ENCODE assay signal across 12 cellular contexts in genomic region chr3:187125319-187126031, GRCh38. TPM values are rescaled to one million over a fixed set of nuclear protein-coding genes. Genes with fewer than 3 reads are reported as not detected.
DNase-seq lines count a peak whose midpoint lies in the region; ATAC-seq and TF ChIP-seq lines count a peak whose summit lies in the region.
"Had no signal": no experiment of that assay in that cellular context is flagged by ENCODE, and none has a peak within 500 bp of the region (broad histone marks: within the 10 kb centered on the region; RNA-seq: fewer than 3 reads in every experiment).

No MANE protein-coding gene starts in this region.

- H3K27ac Mint-ChIP-seq in CD4-positive, alpha-beta T cell = no peak overlapping the region

- no peak for TF ChIP-seq CTCF in CD4-positive, alpha-beta T cell (IDR thresholded peaks at IDR 0.05)

- H3K9ac ChIP-seq in BLaER1 = peak overlapping the region; percentile 27; the same call in 1 of the 2 replicates

- H3K27ac ChIP-seq in BLaER1 = peak overlapping the region; percentile 23; the same call in 1 of the 2 replicates
- H3K27ac ChIP-seq in CD4-positive, alpha-beta T cell (ENCODE audit: low read depth, low read length) = no peak overlapping the region
- H3K27ac ChIP-seq: testis had no signal

- H3K36me3 Mint-ChIP-seq in CD4-positive, alpha-beta T cell (ENCODE audit: low read depth) = peaks cover 2% of the 10 kb centered on the region

- intact Hi-C loops in CD4-positive, alpha-beta T cell (cut with DNase I, micrococcal nuclease) = no loop called here

- H3K36me3 ChIP-seq in BLaER1 = peaks cover 31% of the 10 kb centered on the region

- H3K4me3 ChIP-seq in BLaER1 = no peak overlapping the region
- H3K4me3 ChIP-seq: testis had no signal

- POLR2A ChIA-PET in CD4-positive, alpha-beta T cell (lab: Charles Lee) = interaction anchor here (1.5 kb wide), 1 partner anchor 14 kb away, joined by 5 read pairs; the partner anchor contains the start of gene RPL39L

- no peaks in the 10 kb centered on the region for H3K27me3 Mint-ChIP-seq in CD4-positive, alpha-beta T cell

- H3K4me2 ChIP-seq in BLaER1 = peak overlapping the region; percentile 59

- no peaks in the 10 kb centered on the region for H4K20me1 ChIP-seq in BLaER1

- H3K9me3 Mint-ChIP-seq in CD4-positive, alpha-beta T cell = peaks cover 3% of the 10 kb centered on the region
- H3K9me3 Mint-ChIP-seq: immature natural killer cell had no signal

- peaks cover 14% of the 10 kb centered on the region for H3K4me1 ChIP-seq in BLaER1
- H3K4me1 ChIP-seq: testis had no signal

- peaks cover 20% of the 10 kb centered on the region for H3K4me1 Mint-ChIP-seq in CD4-positive, alpha-beta T cell (ENCODE audit: low read depth)

- ATAC-seq in GM19395 (IDR thresholded peaks at IDR 0.05; ENCODE audit: unreplicated experiment) (peak; percentile 89), HG02798 (IDR thresholded peaks at IDR 0.05; ENCODE audit: poor library complexity, unreplicated experiment) (peak; percentile 64), HG03558 (IDR thresholded peaks at IDR 0.05; ENCODE audit: extremely low read depth, unreplicated experiment) (peak; percentile 65)
- no peak for ATAC-seq in CD4-positive, alpha-beta T cell (ENCODE audit: poor library complexity)

- no peak overlapping the region for H3K4me3 Mint-ChIP-seq in CD4-positive, alpha-beta T cell
- H3K4me3 Mint-ChIP-seq: immature natural killer cell had no signal

- no peaks in the 10 kb centered on the region for H3K27me3 ChIP-seq in BLaER1
- no peaks in the 10 kb centered on the region for H3K27me3 ChIP-seq in CD4-positive, alpha-beta T cell (ENCODE audit: control insufficient read depth, insufficient read depth, low read length)
- H3K27me3 ChIP-seq: testis had no signal

- DNase-seq in CD4-positive, alpha-beta T cell = no peak
- no peak for DNase-seq in COLO668 (lab: John Stamatoyannopoulos, UW; ENCODE audit: unreplicated experiment)
- no peak for DNase-seq in activated CD8-positive, alpha-beta memory T cell treated with anti-CD3 and anti-CD28 coated beads, Interleukin-2, amount 50 U/mL, for 48 hours
- no peak for DNase-seq in NCI-H524 (lab: John Stamatoyannopoulos, UW)
- DNase-seq: DMS79 treated with DMSO at 0.1 percent for 48 hours, immature natural killer cell, NCI-H1105, testis had no signal

- H3K9me3 ChIP-seq in BLaER1 = peaks cover 35% of the 10 kb centered on the region
- no peaks in the 10 kb centered on the region for H3K9me3 ChIP-seq in CD4-positive, alpha-beta T cell (ENCODE audit: control insufficient read depth, low read length)
- H3K9me3 ChIP-seq: testis had no signal

- CTCF ChIA-PET in CD4-positive, alpha-beta T cell (lab: Charles Lee) = interaction anchor here (1.1 kb wide), 1 partner anchor 14 kb away, joined by 4 read pairs; the partner anchor contains the start of gene RPL39L

RNA-seq across cellular contexts. Expression of gene RPL39L, which starts 13.8 kb away (rescaled TPM):
- 1 to 10 TPM; 1.1 to 1.7 TPM for total RNA-seq in CD4-positive, alpha-beta T cell
